In genomic region chr9:106634641-106635040, GRCh38 we compare ENCODE assay signal across 27 cellular contexts.
DNase-seq lines count a peak whose midpoint lies in the region; ATAC-seq, FAIRE-seq and TF ChIP-seq lines count a peak whose summit lies in the region.
"Had no signal": no experiment of that assay in that cellular context is flagged by ENCODE, and none has a peak within 500 bp of the region (broad histone marks: within the 10 kb centered on the region; RNA-seq: fewer than 3 reads in every experiment).

No MANE protein-coding gene starts in this region.

- intact Hi-C loops in GM12878 (cut with micrococcal nuclease; ENCODE audit: unreplicated experiment): no loop called here
- intact Hi-C loops in Right ventricle myocardium inferior (cut with DNase I): no loop called here
- intact Hi-C loops in colonic mucosa (cut with DNase I): no loop called here

- peak in 1 of 2 experiments; percentile 42; a peak in 1 of 4 replicates for TF ChIP-seq EP300 in GM12878 (IDR thresholded peaks at IDR 0.05; ENCODE audit: borderline replicate concordance in 1 of 2, control insufficient read depth in 1 of 2, low read depth in 2 of 2, low read length in 2 of 2)

- H2AFZ ChIP-seq in MM.1S (ENCODE audit: low read length): no peak overlapping the region
- no peak overlapping the region for H2AFZ ChIP-seq in OCI-LY3 (ENCODE audit: low read depth, low read length)
- no peak overlapping the region for H2AFZ ChIP-seq in GM12878 (ENCODE audit: control insufficient read depth, low read depth, low read length)

- FAIRE-seq in GM12878 (lab: Jason Lieb, UNC): no peak
- FAIRE-seq: A549, GM12891, GM18507, GM19239 had no signal

- H3K27ac ChIP-seq in MM.1S (ENCODE audit: low read length): no peak overlapping the region
- no peak overlapping the region for H3K27ac ChIP-seq in OCI-LY3 (ENCODE audit: low read length)
- H3K27ac ChIP-seq in GM12878 (ENCODE audit: control insufficient read depth, insufficient read depth): no peak overlapping the region
- H3K27ac ChIP-seq in colonic mucosa: no peak overlapping the region
- H3K27ac ChIP-seq: 22Rv1, A549, BLaER1 had no signal

- CTCF ChIA-PET in GM12878 (lab: Yijun Ruan, JAX): interaction anchor here (0.6 to 1.0 kb wide), 2 partner anchors 9 to 316 kb away, joined by 3 to 4 read pairs; no protein-coding TSS in a partner anchor

- no peak for TF ChIP-seq RAD21 in GM12878 (IDR thresholded peaks at IDR 0.05; ENCODE audit: insufficient read depth, low read depth, low read length)

- H3K9ac ChIP-seq in MM.1S (ENCODE audit: low read length) (no peak overlapping the region), OCI-LY3 (ENCODE audit: low read length) (no peak overlapping the region), GM12878 (ENCODE audit: control insufficient read depth, insufficient read depth, low read length) (no peak overlapping the region), colonic mucosa (ENCODE audit: low read depth in 2 of 2, low read length in 2 of 2) (no peak overlapping the region)
- H3K9ac ChIP-seq: BLaER1 had no signal

- H3K36me3 ChIP-seq in MM.1S (replicated peaks; ENCODE audit: insufficient read depth, low read length) (no peaks in the 10 kb centered on the region), OCI-LY3 (replicated peaks; ENCODE audit: low read depth, low read length) (no peaks in the 10 kb centered on the region), GM12878 (ENCODE audit: control insufficient read depth in 2 of 2, insufficient read depth in 2 of 2, low read length in 1 of 2) (no peaks in the 10 kb centered on the region), colonic mucosa (no peaks in the 10 kb centered on the region)
- H3K36me3 ChIP-seq: BE2C, BLaER1 had no signal

- H3K9me2 ChIP-seq in MM.1S (replicated peaks; ENCODE audit: insufficient read depth, low read length): no peaks in the 10 kb centered on the region

- H4K20me1 ChIP-seq in MM.1S (ENCODE audit: insufficient read depth, low read length) (no peaks in the 10 kb centered on the region), OCI-LY3 (ENCODE audit: insufficient read depth, low read length) (no peaks in the 10 kb centered on the region), GM12878 (ENCODE audit: control insufficient read depth, insufficient read depth) (no peaks in the 10 kb centered on the region)
- H4K20me1 ChIP-seq: BLaER1 had no signal

- TF ChIP-seq CTCF in MM.1S (IDR thresholded peaks at IDR 0.05; ENCODE audit: low read length) (no peak), OCI-LY3 (IDR thresholded peaks at IDR 0.05; ENCODE audit: low read depth, low read length) (no peak), GM12878 (IDR thresholded peaks at IDR 0.05 in 2 of 3, conservative IDR thresholded peaks at IDR 0.05 in 1 of 3; ENCODE audit: control insufficient read depth in 2 of 3, extremely low read depth in 1 of 3, insufficient read depth in 1 of 3, low read depth in 3 of 3, low read length in 3 of 3) (no peak), colonic mucosa (IDR thresholded peaks at IDR 0.05) (no peak)

- RAD21 ChIA-PET in GM12878 (lab: Charles Lee; ENCODE audit: unreplicated experiment): interaction anchor here (1.1 kb wide), 1 partner anchor 20 kb away, joined by 3 read pairs; no protein-coding TSS in a partner anchor

- ATAC-seq in GM18519 (IDR thresholded peaks at IDR 0.05; ENCODE audit: low FRiP score, unreplicated experiment) (peak; percentile 44), GM12878 (peak; percentile 88), Right ventricle myocardium inferior (no peak)
- ATAC-seq: A549 had no signal

- POLR2A ChIA-PET in GM12878 (lab: Charles Lee): no interaction called here

- H3K27me3 ChIP-seq in MM.1S (replicated peaks; ENCODE audit: insufficient read depth, low read length) (no peaks in the 10 kb centered on the region), OCI-LY3 (ENCODE audit: low read depth, low read length) (0 out of 2 replicates have a peak, but pooled peaks cover 3% of the 10 kb centered on the region), GM12878 (replicated peaks in 1 of 2; ENCODE audit: control insufficient read depth in 2 of 2, insufficient read depth in 2 of 2, low read length in 1 of 2) (no peaks in the 10 kb centered on the region), colonic mucosa (no peaks in the 10 kb centered on the region)
- H3K27me3 ChIP-seq: BE2C, BLaER1 had no signal

- H3K79me2 ChIP-seq in MM.1S (ENCODE audit: low read length): no peaks in the 10 kb centered on the region
- no peaks in the 10 kb centered on the region for H3K79me2 ChIP-seq in OCI-LY3 (ENCODE audit: low read length)
- no peaks in the 10 kb centered on the region for H3K79me2 ChIP-seq in GM12878 (ENCODE audit: control insufficient read depth, insufficient read depth, low read length)

- in situ Hi-C loops in GM12878 (cut with MboI): no loop called here

- TF ChIP-seq POLR2A in GM12878 (IDR thresholded peaks at IDR 0.05; ENCODE audit: low read depth, low read length): no peak

- H3K4me1 ChIP-seq in MM.1S (ENCODE audit: low read length) (peaks cover 12% of the 10 kb centered on the region), OCI-LY3 (ENCODE audit: low read length) (peaks cover 19% of the 10 kb centered on the region), GM12878 (ENCODE audit: control insufficient read depth, insufficient read depth, low read length) (no peaks in the 10 kb centered on the region), colonic mucosa (no peaks in the 10 kb centered on the region)
- H3K4me1 ChIP-seq: A549, BE2C had no signal

- SMC1A ChIA-PET in GM12878 (lab: Charles Lee; ENCODE audit: uncharacterized antibody, unreplicated experiment): interaction anchor here (0.6 to 1.6 kb wide), 5 partner anchors 11 to 520 kb away, joined by 3 to 5 read pairs (median 4); no protein-coding TSS in a partner anchor

- BruUV-seq in GM12878 (replicated peaks; lab: Mats Ljungman, UMichigan): no TSS peak

- H3F3A ChIP-seq in MM.1S (ENCODE audit: insufficient read depth, low read length): no peaks in the 10 kb centered on the region

- DNase-seq in MM.1S (peak; percentile 62), GM12878 (ENCODE audit: low read depth, low spot score) (no peak), Right ventricle myocardium inferior (ENCODE audit: missing footprints) (no peak), AML-193 (lab: John Stamatoyannopoulos, UW) (no peak), cerebellar nuclear complex (lab: John Stamatoyannopoulos, UW) (no peak), colonic mucosa (no peak)
- DNase-seq: BE2C; C1 segment of cervical spinal cord; CD4-positive, alpha-beta memory T cell; CD4-positive, CD25-positive, alpha-beta regulatory T cell; CD8-positive, alpha-beta memory T cell; COR-L47; DMS 273 treated with DMSO at 0.1 percent for 48 hours; DMS153; DMS53; DMS79; DND-41; EL; GDM1 had no signal

- H3K4me3 ChIP-seq in MM.1S (ENCODE audit: low read length) (no peak overlapping the region), OCI-LY3 (ENCODE audit: low read length) (peak overlapping the region; percentile 21; the same call in 1 of the 2 replicates), GM12878 (no peak overlapping the region), colonic mucosa (no peak overlapping the region)
- H3K4me3 ChIP-seq: A549, BLaER1 had no signal

- H3K4me2 ChIP-seq in MM.1S (ENCODE audit: low read depth, low read length) (peak overlapping the region; percentile 23; the same call in 1 of the 2 replicates), OCI-LY3 (ENCODE audit: low read length) (peak overlapping the region; percentile 63), GM12878 (ENCODE audit: control insufficient read depth, insufficient read depth) (no peak overlapping the region)
- H3K4me2 ChIP-seq: A549, BLaER1 had no signal

- H3K9me3 ChIP-seq in MM.1S (replicated peaks; ENCODE audit: insufficient read depth, low read length): no peaks in the 10 kb centered on the region
- H3K9me3 ChIP-seq in OCI-LY3 (ENCODE audit: insufficient read depth, low read length): no peaks in the 10 kb centered on the region
- no peaks in the 10 kb centered on the region for H3K9me3 ChIP-seq in GM12878 (replicated peaks; ENCODE audit: control insufficient read depth, insufficient read depth, low read length)
- no peaks in the 10 kb centered on the region for H3K9me3 ChIP-seq in colonic mucosa
- H3K9me3 ChIP-seq: A549, BE2C, BLaER1 had no signal

TF ChIP-seq in GM12878, 131 proteins besides CTCF, POLR2A, EP300 and RAD21:
- TF ChIP-seq JUND (IDR thresholded peaks at IDR 0.05; ENCODE audit: low read depth, low read length): no peak
- TF ChIP-seq NFYA (IDR thresholded peaks at IDR 0.05; ENCODE audit: borderline replicate concordance, low read depth, low read length): no peak
- no peak for TF ChIP-seq STAT3 (IDR thresholded peaks at IDR 0.05; ENCODE audit: low read depth, low read length)
- peak; percentile 72 for TF ChIP-seq ZNF384 (IDR thresholded peaks at IDR 0.05; ENCODE audit: borderline replicate concordance, low read depth, low read length)
TF ChIP-seq in GM12878: peak in this region for 1.
